ENCODE assay signal across 10 cellular contexts in the genomic region with DNA sequence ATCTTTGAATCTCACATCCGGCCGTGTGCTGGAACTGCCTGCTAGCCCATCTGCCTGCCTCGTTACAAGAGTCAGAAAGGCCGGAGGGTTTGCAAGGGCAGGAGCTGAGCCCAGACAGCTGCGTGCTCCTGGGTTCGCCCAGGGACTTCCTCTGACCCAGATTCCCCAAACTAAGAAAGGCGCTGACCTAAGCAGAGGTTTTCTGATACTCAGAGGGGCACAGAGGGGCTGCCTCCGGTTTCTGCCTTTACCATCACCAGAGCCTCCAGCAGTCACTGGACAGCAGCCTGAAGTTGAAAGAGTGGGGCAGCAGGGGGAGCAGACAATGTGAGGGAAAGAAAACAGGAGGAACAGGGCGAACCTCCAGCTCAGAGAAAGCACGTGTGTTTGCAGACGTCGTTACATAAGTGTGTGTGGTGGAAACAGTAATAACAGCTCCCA. TPM values are rescaled to one million over a fixed set of nuclear protein-coding genes. Genes with fewer than 3 reads are reported as not detected.
A peak's percentile ranks its signal among the peaks of the same experiment; 100 is the strongest.
DNase-seq lines count a peak whose midpoint lies in the region; ATAC-seq and TF ChIP-seq lines count a peak whose summit lies in the region.
"Had no signal": no experiment of that assay in that cellular context is flagged by ENCODE, and none has a peak within 500 bp of the region (broad histone marks: within the 10 kb centered on the region; RNA-seq: fewer than 3 reads in every experiment).

No MANE protein-coding gene starts in this region.

- no peaks in the 10 kb centered on the region for H3K4me1 Mint-ChIP-seq in activated T-helper 17 cell treated with anti-CD3 and anti-CD28 coated beads, Interleukin-2, amount 50 U/mL, for 72 hours

- no peak overlapping the region for H3K27ac Mint-ChIP-seq in activated T-helper 17 cell treated with anti-CD3 and anti-CD28 coated beads, Interleukin-2, amount 50 U/mL, for 72 hours

- intact Hi-C loops in right cardiac atrium (cut with DNase I): loop anchor here in 1 of 4 donors (5.0 kb wide), 1 partner anchor 71 kb away; no protein-coding TSS in a partner anchor

- H3K27me3 Mint-ChIP-seq in activated T-helper 17 cell treated with anti-CD3 and anti-CD28 coated beads, Interleukin-2, amount 50 U/mL, for 72 hours: peaks cover 5% of the 10 kb centered on the region

- peak; percentile 73 to 86 for ATAC-seq in right cardiac atrium
- ATAC-seq in activated T-helper 17 cell treated with anti-CD3 and anti-CD28 coated beads, Interleukin-2, amount 50 U/mL, for 72 hours (replicated peaks): no peak
- ATAC-seq in HG02884 (IDR thresholded peaks at IDR 0.05; ENCODE audit: unreplicated experiment): no peak

- no peak overlapping the region for H3K4me3 Mint-ChIP-seq in activated T-helper 17 cell treated with anti-CD3 and anti-CD28 coated beads, Interleukin-2, amount 50 U/mL, for 72 hours

- peaks cover 2% of the 10 kb centered on the region for H3K4me1 ChIP-seq in right cardiac atrium (ENCODE audit: control insufficient read depth, insufficient read depth, low read length)

- peak; percentile 45 for TF ChIP-seq CTCF in astrocyte of the spinal cord (IDR thresholded peaks at IDR 0.05; ENCODE audit: low read depth, low read length)

- WGBS in right cardiac atrium: 27% methylated on average over 12 of the region's 12 CpGs

- in situ Hi-C loops in astrocyte of the spinal cord (cut with HindIII; ENCODE audit: low sequenced_read_pairs): no loop called here

- H3K9me3 Mint-ChIP-seq in activated T-helper 17 cell treated with anti-CD3 and anti-CD28 coated beads, Interleukin-2, amount 50 U/mL, for 72 hours: no peaks in the 10 kb centered on the region

- DNase-seq in EH (ENCODE audit: low read depth) (peak; percentile 63), astrocyte of the spinal cord (ENCODE audit: low read depth, low spot score) (peak; percentile 16), right cardiac atrium (peak; percentile 49 to 79 (median 70)), retina (peak; percentile 59)
- no peak for DNase-seq in stimulated activated naive CD4-positive, alpha-beta T cell (lab: John Stamatoyannopoulos, UW)
- DNase-seq in activated CD8-positive, alpha-beta memory T cell treated with anti-CD3 and anti-CD28 coated beads, Interleukin-2, amount 50 U/mL, for 4 hours: no peak
- DNase-seq: activated CD4-positive, alpha-beta T cell treated with anti-CD3 and anti-CD28 coated beads, Interleukin-2, amount 50 U/mL, for 4 hours had no signal

- H3K27ac ChIP-seq in right cardiac atrium (ENCODE audit: low read length): no peak overlapping the region
- H3K27ac ChIP-seq: neutrophil had no signal

- no peaks in the 10 kb centered on the region for H3K9me3 ChIP-seq in right cardiac atrium (ENCODE audit: control insufficient read depth, low read length)
- H3K9me3 ChIP-seq: neutrophil had no signal

- no peaks in the 10 kb centered on the region for H3K36me3 Mint-ChIP-seq in activated T-helper 17 cell treated with anti-CD3 and anti-CD28 coated beads, Interleukin-2, amount 50 U/mL, for 72 hours (ENCODE audit: low read depth)

- H3K4me3 ChIP-seq in astrocyte of the spinal cord (ENCODE audit: low read depth, low read length): no peak overlapping the region
- no peak overlapping the region for H3K4me3 ChIP-seq in right cardiac atrium (ENCODE audit: low read length)

- no peaks in the 10 kb centered on the region for H3K27me3 ChIP-seq in right cardiac atrium (ENCODE audit: control insufficient read depth, insufficient read depth)
- H3K27me3 ChIP-seq: neutrophil had no signal

RNA-seq across cellular contexts. Expression of a gene that starts 33.4 kb away (rescaled TPM):
- 1 to 10 TPM; 3.4 to 9.3 (median 5.2) TPM for total RNA-seq in right cardiac atrium
- polyA plus RNA-seq in right cardiac atrium: 1.0 TPM
- total RNA-seq in activated T-helper 17 cell treated with anti-CD3 and anti-CD28 coated beads, Interleukin-2, amount 50 U/mL, for 72 hours: 10 to 100 TPM; 45.6 to 59.0 TPM

Comparison
In these comparisons a context has a peak if more than half of its experiments do, and no peak if none do; other contexts are left out.
1. DNase-seq: peak in EH (single experiment), astrocyte of the spinal cord (single experiment), right cardiac atrium (3 of 3) and retina (single experiment); none in stimulated activated naive CD4-positive, alpha-beta T cell (0 of 6) and activated CD8-positive, alpha-beta memory T cell treated with anti-CD3 and anti-CD28 coated beads, Interleukin-2, amount 50 U/mL, for 4 hours (single experiment).
2. ATAC-seq: peak in right cardiac atrium (2 of 2); none in activated T-helper 17 cell treated with anti-CD3 and anti-CD28 coated beads, Interleukin-2, amount 50 U/mL, for 72 hours (single experiment) and HG02884 (single experiment).
3. RNA of a gene that starts 33.4 kb away (total RNA-seq): 45.6 to 59.0 TPM in activated T-helper 17 cell treated with anti-CD3 and anti-CD28 coated beads, Interleukin-2, amount 50 U/mL, for 72 hours; 3.4 to 9.3 TPM in right cardiac atrium; every median in the first group is over 4 times any median in the second.